25 cellular contexts compared by ENCODE assay signal in genomic region chr1:202317941-202318925, GRCh38.
"Had no signal": no experiment of that assay in that cellular context is flagged by ENCODE, and none has a peak within 500 bp of the region (broad histone marks: within the 10 kb centered on the region; RNA-seq: fewer than 3 reads in every experiment).

No MANE protein-coding gene starts in this region.

- H3K27me3 ChIP-seq: pancreas, transverse colon had no signal

- H3K4me1 ChIP-seq: esophagus squamous epithelium, pancreas, prostate gland, transverse colon had no signal

- ATAC-seq: activated naive CD8-positive, alpha-beta T cell treated with anti-CD3 and anti-CD28 coated beads, Interleukin-2, amount 50 U/mL, for 24 hours; left ventricle myocardium superior; pancreas; sciatic nerve; WTC11 had no signal

- H3K4me1 Mint-ChIP-seq: activated naive CD4-positive, alpha-beta T cell treated with anti-CD3 and anti-CD28 coated beads, Interleukin-2, amount 50 U/mL, for 24 hours; naive B cell had no signal

- H3K36me3 ChIP-seq: esophagus squamous epithelium, pancreas, prostate gland, transverse colon had no signal

- H3K27ac ChIP-seq: esophagus squamous epithelium, pancreas, prostate gland, skin epidermis, transverse colon had no signal

- H3K4me3 Mint-ChIP-seq: activated CD4-positive, alpha-beta memory T cell treated with anti-CD3 and anti-CD28 coated beads, Interleukin-2, amount 10 ng/mL, durations not matched to agents 7 days and 5 days; activated CD4-positive, alpha-beta T cell treated with anti-CD3 and anti-CD28 coated beads, Interleukin-2, amount 10 ng/mL, durations not matched to agents 7 days and 5 days; activated naive CD4-positive, alpha-beta T cell treated with anti-CD3 and anti-CD28 coated beads, Interleukin-2, amount 50 U/mL, for 24 hours; activated naive CD8-positive, alpha-beta T cell treated with anti-CD3 and anti-CD28 coated beads, Interleukin-2, amount 50 U/mL, for 24 hours; activated T-cell treated with anti-CD3 and anti-CD28 coated beads, Interleukin-2, amount 50 U/mL, for 24 hours; naive B cell; nephron progenitor cell; T-helper 1 cell treated with Interleukin-12 subunit alpha and Interleukin-12 subunit beta and Interleukin-4 antibody, amounts not matched to agents 30 μg/mL and 1 μg/mL, for 36 hours; WTC11 had no signal

- DNase-seq: activated CD4-positive, alpha-beta memory T cell treated with anti-CD3 and anti-CD28 coated beads, Interleukin-2, amount 10 ng/mL, durations not matched to agents 7 days and 5 days; activated CD4-positive, alpha-beta T cell treated with anti-CD3 and anti-CD28 coated beads for 1 hour; activated CD4-positive, alpha-beta T cell treated with anti-CD3 and anti-CD28 coated beads, Interleukin-2, amount 10 ng/mL, durations not matched to agents 7 days and 5 days; activated naive CD8-positive, alpha-beta T cell treated with anti-CD3 and anti-CD28 coated beads, Interleukin-2, amount 50 U/mL, for 24 hours; activated T-cell treated with anti-CD3 and anti-CD28 coated beads, Interleukin-2, amount 50 U/mL, for 24 hours; dermis blood vessel endothelial cell; effector CD4-positive, alpha-beta T cell; esophagus squamous epithelium; foreskin melanocyte; left ventricle myocardium superior; naive B cell; nephron progenitor cell; retina; stimulated activated CD4-positive, alpha-beta T cell treated with anti-CD3 and anti-CD28 coated beads, Interleukin-12 subunit alpha, Interleukin-12 subunit beta, amount 100 ng/mL, for 4 hours; stimulated activated CD4-positive, alpha-beta T cell treated with anti-CD3 and anti-CD28 coated beads, Interleukin-4, amount 100 ng/mL, for 1 hour; SW 1271; T1000; transverse colon had no signal

- H3K27me3 Mint-ChIP-seq: activated naive CD4-positive, alpha-beta T cell treated with anti-CD3 and anti-CD28 coated beads, Interleukin-2, amount 50 U/mL, for 24 hours; activated naive CD8-positive, alpha-beta T cell treated with anti-CD3 and anti-CD28 coated beads, Interleukin-2, amount 50 U/mL, for 24 hours; activated T-cell treated with anti-CD3 and anti-CD28 coated beads, Interleukin-2, amount 50 U/mL, for 24 hours had no signal

- H3K9me3 ChIP-seq: esophagus squamous epithelium, pancreas, prostate gland, transverse colon had no signal

- H3K27ac Mint-ChIP-seq: activated CD4-positive, alpha-beta memory T cell treated with anti-CD3 and anti-CD28 coated beads, Interleukin-2, amount 10 ng/mL, durations not matched to agents 7 days and 5 days; activated CD4-positive, alpha-beta T cell treated with anti-CD3 and anti-CD28 coated beads, Interleukin-2, amount 10 ng/mL, durations not matched to agents 7 days and 5 days; activated naive CD4-positive, alpha-beta T cell treated with anti-CD3 and anti-CD28 coated beads, Interleukin-2, amount 50 U/mL, for 24 hours; activated naive CD8-positive, alpha-beta T cell treated with anti-CD3 and anti-CD28 coated beads, Interleukin-2, amount 50 U/mL, for 24 hours; activated T-cell treated with anti-CD3 and anti-CD28 coated beads, Interleukin-2, amount 50 U/mL, for 24 hours; nephron progenitor cell; T-helper 1 cell treated with Interleukin-12 subunit alpha and Interleukin-12 subunit beta and Interleukin-4 antibody, amounts not matched to agents 30 μg/mL and 1 μg/mL, for 36 hours; WTC11 had no signal

- H3K4me3 ChIP-seq: esophagus squamous epithelium, pancreas, prostate gland, skin epidermis, transverse colon had no signal

- H3K9me3 Mint-ChIP-seq: activated CD4-positive, alpha-beta memory T cell treated with anti-CD3 and anti-CD28 coated beads, Interleukin-2, amount 10 ng/mL, durations not matched to agents 7 days and 5 days; activated CD4-positive, alpha-beta T cell treated with anti-CD3 and anti-CD28 coated beads, Interleukin-2, amount 10 ng/mL, durations not matched to agents 7 days and 5 days; activated naive CD4-positive, alpha-beta T cell treated with anti-CD3 and anti-CD28 coated beads, Interleukin-2, amount 50 U/mL, for 24 hours; activated naive CD8-positive, alpha-beta T cell treated with anti-CD3 and anti-CD28 coated beads, Interleukin-2, amount 50 U/mL, for 24 hours; activated T-cell treated with anti-CD3 and anti-CD28 coated beads, Interleukin-2, amount 50 U/mL, for 24 hours; naive B cell; nephron progenitor cell; T-helper 1 cell treated with Interleukin-12 subunit alpha and Interleukin-12 subunit beta and Interleukin-4 antibody, amounts not matched to agents 30 μg/mL and 1 μg/mL, for 36 hours; WTC11 had no signal
